Comparison of ENCODE assay signal across 32 cellular contexts in genomic region chr11:64507832-64508375, GRCh38. TPM values are rescaled to one million over a fixed set of nuclear protein-coding genes. Genes with fewer than 3 reads are reported as not detected.
"Had no signal": no experiment of that assay in that cellular context is flagged by ENCODE, and none has a peak within 500 bp of the region (broad histone marks: within the 10 kb centered on the region; RNA-seq: fewer than 3 reads in every experiment).

No MANE protein-coding gene starts in this region.

- H3K4me1 Mint-ChIP-seq: stimulated activated effector memory CD8-positive, alpha-beta T cell treated with anti-CD3 and anti-CD28 coated beads, Interleukin-12 subunit alpha, Interleukin-12 subunit beta, amount 100 ng/mL, for 72 hours; stimulated activated memory B cell treated with anti-CD40 and anti-IgM and Interleukin-4, amounts not matched to agents 10 μg/mL and 1 μg/mL and 100 μg/mL, for 72 hours; stimulated activated naive B cell treated with anti-CD40 and anti-IgM and Interleukin-4, amounts not matched to agents 10 μg/mL and 1 μg/mL and 100 μg/mL, for 72 hours; stimulated activated naive CD8-positive, alpha-beta T cell treated with anti-CD3 and anti-CD28 coated beads, Interleukin-15, amount 100 ng/mL, for 72 hours had no signal

- H3K9me3 Mint-ChIP-seq: stimulated activated naive CD8-positive, alpha-beta T cell treated with anti-CD3 and anti-CD28 coated beads, Interleukin-15, Interleukin-2, amounts not matched to agents 100 ng/mL and 50 ng/mL, for 24 hours had no signal

- H3K4me1 ChIP-seq: stomach, suprapubic skin, testis, thyroid gland, tibial artery, tibial nerve, transverse colon, upper lobe of left lung, upper lobe of right lung, uterus, vagina had no signal

- DNase-seq: stimulated activated CD4-positive, alpha-beta T cell treated with anti-CD3 and anti-CD28 coated beads, Interleukin-2, amount 100 ng/mL, for 48 hours; stimulated activated CD4-positive, alpha-beta T cell treated with anti-CD3 and anti-CD28 coated beads, Interleukin-4, amount 100 ng/mL, for 1 hour; stimulated activated CD4-positive, alpha-beta T cell treated with anti-CD3 and anti-CD28 coated beads, Interleukin-4, amount 100 ng/mL, for 24 hours; stimulated activated CD4-positive, alpha-beta T cell treated with anti-CD3 and anti-CD28 coated beads, Interleukin-4, amount 100 ng/mL, for 4 hours; stimulated activated CD8-positive, alpha-beta memory T cell treated with anti-CD3 and anti-CD28 coated beads, Interleukin-4, amount 100 ng/mL, for 48 hours; stimulated activated naive B cell treated with anti-CD40 and anti-IgM and Interleukin-4, amounts not matched to agents 10 μg/mL and 1 μg/mL and 100 μg/mL, for 72 hours; stimulated activated naive CD4-positive, alpha-beta T cell; stimulated activated naive CD4-positive, alpha-beta T cell treated with Interleukin-2 at 50 U/mL for 16 hours; stimulated activated naive CD8-positive, alpha-beta T cell treated with anti-CD3 and anti-CD28 coated beads, Interleukin-15, amount 100 ng/mL, for 72 hours; stimulated activated naive CD8-positive, alpha-beta T cell treated with anti-CD3 and anti-CD28 coated beads, Interleukin-15, Interleukin-2, amounts not matched to agents 100 U/mL and 50 U/mL, for 24 hours; stomach; substantia nigra; testis; thyroid gland; tibial artery; transverse colon; trophoblast cell; upper lobe of left lung; upper lobe of right lung; uterus had no signal

- H3K27me3 ChIP-seq: testis, thyroid gland, tibial nerve, upper lobe of left lung, upper lobe of right lung, uterus, vagina had no signal

- H3K27ac Mint-ChIP-seq: stimulated activated effector memory CD8-positive, alpha-beta T cell treated with anti-CD3 and anti-CD28 coated beads, Interleukin-12 subunit alpha, Interleukin-12 subunit beta, amount 100 ng/mL, for 72 hours; stimulated activated memory B cell treated with anti-CD40 and anti-IgM and Interleukin-4, amounts not matched to agents 10 μg/mL and 1 μg/mL and 100 μg/mL, for 72 hours; stimulated activated naive B cell treated with anti-CD40 and anti-IgM and Interleukin-4, amounts not matched to agents 10 μg/mL and 1 μg/mL and 100 μg/mL, for 72 hours; stimulated activated naive CD8-positive, alpha-beta T cell treated with anti-CD3 and anti-CD28 coated beads, Interleukin-15, Interleukin-2, amounts not matched to agents 100 ng/mL and 50 ng/mL, for 24 hours; type B pancreatic cell had no signal

- FAIRE-seq: urothelium cell line had no signal

- H3K4me3 Mint-ChIP-seq: stimulated activated effector memory CD8-positive, alpha-beta T cell treated with anti-CD3 and anti-CD28 coated beads, Interleukin-12 subunit alpha, Interleukin-12 subunit beta, amount 100 ng/mL, for 72 hours; stimulated activated memory B cell treated with anti-CD40 and anti-IgM and Interleukin-4, amounts not matched to agents 10 μg/mL and 1 μg/mL and 100 μg/mL, for 72 hours; stimulated activated naive B cell treated with anti-CD40 and anti-IgM and Interleukin-4, amounts not matched to agents 10 μg/mL and 1 μg/mL and 100 μg/mL, for 72 hours; stimulated activated naive CD8-positive, alpha-beta T cell treated with anti-CD3 and anti-CD28 coated beads, Interleukin-15, amount 100 ng/mL, for 72 hours; stimulated activated naive CD8-positive, alpha-beta T cell treated with anti-CD3 and anti-CD28 coated beads, Interleukin-15, Interleukin-2, amounts not matched to agents 100 ng/mL and 50 ng/mL, for 24 hours; type B pancreatic cell had no signal

- H3K9me3 ChIP-seq: suprapubic skin, testis, thyroid gland, upper lobe of right lung, uterus, vagina had no signal

- ATAC-seq: stimulated activated effector memory CD8-positive, alpha-beta T cell treated with anti-CD3 and anti-CD28 coated beads, Interleukin-12 subunit alpha, Interleukin-12 subunit beta, amount 100 ng/mL, for 72 hours; stimulated activated memory B cell treated with anti-CD40 and anti-IgM and Interleukin-4, amounts not matched to agents 10 μg/mL and 1 μg/mL and 100 μg/mL, for 72 hours; stimulated activated naive B cell treated with anti-CD40 and anti-IgM and Interleukin-4, amounts not matched to agents 10 μg/mL and 1 μg/mL and 100 μg/mL, for 72 hours; stimulated activated naive CD8-positive, alpha-beta T cell treated with anti-CD3 and anti-CD28 coated beads, Interleukin-15, amount 100 ng/mL, for 72 hours; stimulated activated naive CD8-positive, alpha-beta T cell treated with anti-CD3 and anti-CD28 coated beads, Interleukin-15, Interleukin-2, amounts not matched to agents 100 U/mL and 50 U/mL, for 24 hours; upper lobe of right lung had no signal

- H3K36me3 ChIP-seq: stomach, suprapubic skin, thoracic aorta, thyroid gland, tibial artery, tibial nerve, transverse colon, upper lobe of left lung, upper lobe of right lung, uterus, vagina had no signal

- H3K27ac ChIP-seq: stomach, suprapubic skin, testis, thoracic aorta, thyroid gland, tibial artery, tibial nerve, transverse colon, upper lobe of left lung, upper lobe of right lung, uterus, vagina had no signal

- H3K36me3 Mint-ChIP-seq: stimulated activated effector memory CD8-positive, alpha-beta T cell treated with anti-CD3 and anti-CD28 coated beads, Interleukin-12 subunit alpha, Interleukin-12 subunit beta, amount 100 ng/mL, for 72 hours; type B pancreatic cell had no signal

- H3K4me3 ChIP-seq: stomach, suprapubic skin, testis, thoracic aorta, thyroid gland, tibial artery, tibial nerve, transverse colon, upper lobe of left lung, upper lobe of right lung, uterus, vagina had no signal

RNA-seq across cellular contexts. Expression of gene SLC22A11, which starts 47.8 kb away (rescaled TPM):
- total RNA-seq: stomach, subcutaneous adipose tissue, suprapubic skin, temporal lobe, thoracic aorta, thyroid gland, tibial nerve, transverse colon, upper lobe of left lung, upper lobe of right lung, urinary bladder had no signal
- polyA plus RNA-seq: stomach had no signal
